In the genomic region with DNA sequence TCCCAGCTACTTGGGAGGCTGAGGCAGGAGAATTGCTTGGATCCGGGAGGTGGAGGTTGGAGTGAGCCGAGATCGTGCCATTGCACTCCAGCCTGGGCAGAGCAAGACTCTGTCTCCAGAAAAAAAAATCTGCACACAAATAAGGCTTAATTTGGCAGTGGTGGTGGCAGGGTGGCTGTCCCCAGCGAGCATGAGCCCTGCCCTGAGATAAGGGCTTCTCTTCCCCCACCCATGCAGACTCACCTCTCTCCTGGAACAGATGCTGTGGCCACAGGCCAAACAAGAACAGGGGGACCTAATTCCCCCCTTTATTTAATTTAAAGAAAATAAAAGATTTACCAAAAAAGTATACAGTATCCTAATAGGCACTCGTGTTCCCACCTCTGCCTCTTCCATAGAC, we compare ENCODE assay signal across 8 cellular contexts.
DNase-seq lines count a peak whose midpoint lies in the region; ATAC-seq, FAIRE-seq and TF ChIP-seq lines count a peak whose summit lies in the region.

No MANE protein-coding gene starts in this region.

- H4K20me1 ChIP-seq in DND-41 (ENCODE audit: insufficient read depth, low read length), result no peaks in the 10 kb centered on the region
- no peaks in the 10 kb centered on the region for H4K20me1 ChIP-seq in OCI-LY1 (ENCODE audit: insufficient read depth, low read length)
- no peaks in the 10 kb centered on the region for H4K20me1 ChIP-seq in endothelial cell of umbilical vein (replicated peaks; ENCODE audit: control insufficient read depth, extremely low read depth, insufficient read depth, low read length)

- dilution Hi-C loops in endothelial cell of umbilical vein (cut with MboI; ENCODE audit: extremely low pct_ligation_motif_present, low sequenced_read_pairs), result no loop called here

- peak overlapping the region; percentile 79 for H3K9ac ChIP-seq in DND-41 (ENCODE audit: low read depth, low read length)
- peak overlapping the region; percentile 78 for H3K9ac ChIP-seq in OCI-LY1 (ENCODE audit: low read length)
- no peak overlapping the region for H3K9ac ChIP-seq in endothelial cell of umbilical vein (replicated peaks; ENCODE audit: extremely low read depth, insufficient read depth, low read length)

- POLR2A ChIA-PET in endothelial cell of umbilical vein (lab: Charles Lee), result no interaction called here

- no peak for TF ChIP-seq EP300 in ovary (IDR thresholded peaks at IDR 0.05)

- TF ChIP-seq POLR2A in endothelial cell of umbilical vein (IDR thresholded peaks at IDR 0.05; ENCODE audit: low read depth, low read length), result no peak
- TF ChIP-seq POLR2A in ovary (IDR thresholded peaks at IDR 0.05), result no peak

- no peak for ATAC-seq in DND-41 (ENCODE audit: insufficient read depth, low read depth)
- ATAC-seq in GM18907 (IDR thresholded peaks at IDR 0.05; ENCODE audit: unreplicated experiment), result no peak
- ATAC-seq in HG02610 (IDR thresholded peaks at IDR 0.05; ENCODE audit: unreplicated experiment), result no peak
- ATAC-seq in GM19395 (IDR thresholded peaks at IDR 0.05; ENCODE audit: unreplicated experiment), result no peak

- H3K4me2 ChIP-seq in DND-41 (ENCODE audit: insufficient read depth, low read length), result peak overlapping the region; percentile 98
- peak overlapping the region; percentile 69 for H3K4me2 ChIP-seq in OCI-LY1 (ENCODE audit: low read length)
- H3K4me2 ChIP-seq in endothelial cell of umbilical vein (ENCODE audit: insufficient read depth, low read length), result peak overlapping the region; percentile 79

- intact Hi-C loops in endothelial cell of umbilical vein (cut with micrococcal nuclease), result no loop called here
- intact Hi-C loops in ovary (cut with DNase I), result no loop called here

- BruUV-seq in endothelial cell of umbilical vein (replicated peaks; lab: Mats Ljungman, UMichigan), result no TSS peak

- CTCF ChIA-PET in endothelial cell of umbilical vein (lab: Charles Lee), result interaction anchor here (0.6 to 1.9 kb wide), 3 partner anchors 13 to 375 kb away, joined by 3 to 9 read pairs (median 3); no protein-coding TSS in a partner anchor

- H3K4me3 ChIP-seq in DND-41 (ENCODE audit: low read depth in 1 of 2, low read length in 2 of 2) (peak overlapping the region; percentile 76 to 96; a peak in 3 of 4 replicates), OCI-LY1 (ENCODE audit: low read depth, low read length, poor library complexity, severe bottlenecking) (peak overlapping the region; percentile 76), endothelial cell of umbilical vein (replicated peaks in 1 of 3; ENCODE audit: insufficient read depth in 1 of 3, low read depth in 1 of 3, low read length in 3 of 3) (peak overlapping the region in 1 of 3 experiments; percentile 54), ovary (peak overlapping the region; percentile 99)

- H3K27ac ChIP-seq in DND-41 (ENCODE audit: low read length) (no peak overlapping the region), OCI-LY1 (ENCODE audit: low read depth, low read length, poor library complexity, severe bottlenecking) (peak overlapping the region; percentile 29), endothelial cell of umbilical vein (ENCODE audit: insufficient read depth, low read depth, low read length) (no peak overlapping the region), ovary (peak overlapping the region in 1 of 2 donors; percentile 84)

- no peaks in the 10 kb centered on the region for H3F3A ChIP-seq in OCI-LY1 (ENCODE audit: insufficient read depth, low read length)

- no peaks in the 10 kb centered on the region for H3K36me3 ChIP-seq in DND-41 (ENCODE audit: insufficient read depth, low read length)
- H3K36me3 ChIP-seq in OCI-LY1 (ENCODE audit: insufficient read depth, low read length), result no peaks in the 10 kb centered on the region
- no peaks in the 10 kb centered on the region for H3K36me3 ChIP-seq in endothelial cell of umbilical vein (ENCODE audit: control insufficient read depth in 2 of 2, extremely low read depth in 1 of 2, insufficient read depth in 2 of 2, low read length in 2 of 2)
- no peaks in the 10 kb centered on the region for H3K36me3 ChIP-seq in ovary

- no peak for TF ChIP-seq CTCF in DND-41 (IDR thresholded peaks at IDR 0.05; ENCODE audit: borderline replicate concordance, extremely low read depth, low read length, poor library complexity, severe bottlenecking)
- no peak for TF ChIP-seq CTCF in OCI-LY1 (IDR thresholded peaks at IDR 0.05; ENCODE audit: low read length)
- no peak for TF ChIP-seq CTCF in endothelial cell of umbilical vein (IDR thresholded peaks at IDR 0.05; ENCODE audit: extremely low read depth in 1 of 2, insufficient read depth in 1 of 2, low read depth in 1 of 2, low read length in 2 of 2)
- TF ChIP-seq CTCF in ovary (IDR thresholded peaks at IDR 0.05), result no peak

- H3K79me2 ChIP-seq in DND-41 (ENCODE audit: insufficient read depth, low read length), result no peaks in the 10 kb centered on the region
- no peaks in the 10 kb centered on the region for H3K79me2 ChIP-seq in OCI-LY1 (ENCODE audit: insufficient read depth, low read length)
- no peaks in the 10 kb centered on the region for H3K79me2 ChIP-seq in endothelial cell of umbilical vein (ENCODE audit: control insufficient read depth, insufficient read depth, low read length)

- 37 to 56% (median 41%) methylated on average over 5 of the region's 5 CpGs for WGBS in ovary, 3 donors

- H3K9me3 ChIP-seq in DND-41 (ENCODE audit: insufficient read depth, low read length, severe bottlenecking), result no peaks in the 10 kb centered on the region
- no peaks in the 10 kb centered on the region for H3K9me3 ChIP-seq in OCI-LY1 (ENCODE audit: low read length)
- no peaks in the 10 kb centered on the region for H3K9me3 ChIP-seq in endothelial cell of umbilical vein (replicated peaks; ENCODE audit: control insufficient read depth, insufficient read depth, low read length)
- no peaks in the 10 kb centered on the region for H3K9me3 ChIP-seq in ovary

- in situ Hi-C loops in ACHN (cut with HindIII; ENCODE audit: low pct_ligation_motif_present, low pct_unique_long_range_greater_than_20kb, low sequenced_read_pairs), result no loop called here

- H3K9me2 ChIP-seq in OCI-LY1 (ENCODE audit: low read depth, low read length), result no peaks in the 10 kb centered on the region

- H3K9me1 ChIP-seq in endothelial cell of umbilical vein (replicated peaks; ENCODE audit: control insufficient read depth, extremely low read depth, insufficient read depth, low read length), result no peaks in the 10 kb centered on the region

- peak overlapping the region; percentile 95 for H2AFZ ChIP-seq in DND-41 (ENCODE audit: low read depth, low read length)
- H2AFZ ChIP-seq in OCI-LY1 (ENCODE audit: low read length), result no peak overlapping the region
- H2AFZ ChIP-seq in endothelial cell of umbilical vein (ENCODE audit: low read depth, low read length), result no peak overlapping the region

- H3K27me3 ChIP-seq in DND-41 (ENCODE audit: insufficient read depth, low read length, poor library complexity), result no peaks in the 10 kb centered on the region
- H3K27me3 ChIP-seq in OCI-LY1 (ENCODE audit: insufficient read depth, low read length), result no peaks in the 10 kb centered on the region
- H3K27me3 ChIP-seq in endothelial cell of umbilical vein (ENCODE audit: control insufficient read depth in 2 of 2, insufficient read depth in 2 of 2, low read length in 2 of 2), result peaks cover 0 to 2% of the 10 kb centered on the region in 2 experiments
- no peaks in the 10 kb centered on the region for H3K27me3 ChIP-seq in ovary

- no peak for FAIRE-seq in endothelial cell of umbilical vein (lab: Jason Lieb, UNC)

- H3K4me1 ChIP-seq in DND-41 (ENCODE audit: insufficient read depth, low read length) (peaks cover 22% of the 10 kb centered on the region), OCI-LY1 (ENCODE audit: insufficient read depth, low read length, severe bottlenecking) (peaks cover 21% of the 10 kb centered on the region), endothelial cell of umbilical vein (ENCODE audit: control insufficient read depth, extremely low read depth, insufficient read depth, low read length) (peaks cover 3% of the 10 kb centered on the region), ovary (ENCODE audit: insufficient read depth) (no peaks in the 10 kb centered on the region)

- DNase-seq in DND-41 (peak; percentile 14), endothelial cell of umbilical vein (ENCODE audit: low read depth, low spot score) (no peak), ovary (no peak), ACHN (no peak)

TF ChIP-seq in endothelial cell of umbilical vein, 7 proteins besides CTCF, POLR2A, EP300 and RAD21:
- TF ChIP-seq POLR2AphosphoS5 (IDR thresholded peaks at IDR 0.05; ENCODE audit: insufficient read depth, low read depth, low read length) (no peak), GATA2 (IDR thresholded peaks at IDR 0.05; ENCODE audit: insufficient read depth, insufficient read length, low read depth, low read length) (no peak), MAX (IDR thresholded peaks at IDR 0.05; ENCODE audit: insufficient read depth, insufficient read length) (no peak), EZH2 (IDR thresholded peaks at IDR 0.05; ENCODE audit: borderline replicate concordance, low read depth, low read length, severe bottlenecking) (no peak), FOS (IDR thresholded peaks at IDR 0.05; ENCODE audit: borderline replicate concordance, insufficient read depth, low read length) (no peak), MYC (IDR thresholded peaks at IDR 0.05; ENCODE audit: low read depth, low read length) (no peak), JUN (IDR thresholded peaks at IDR 0.05; ENCODE audit: borderline replicate concordance, insufficient read depth, insufficient read length, low read depth) (no peak)
